In genomic region chr1:23691499-23692307, GRCh38 we compare ENCODE assay signal across 8 cellular contexts. TPM values are rescaled to one million over a fixed set of nuclear protein-coding genes. Genes with fewer than 3 reads are reported as not detected.
A peak's percentile ranks its signal among the peaks of the same experiment; 100 is the strongest.
DNase-seq lines count a peak whose midpoint lies in the region; ATAC-seq and TF ChIP-seq lines count a peak whose summit lies in the region.

TSS of gene RPL11 (plus strand) at chr1:23691806. CDS start at chr1:23691824, 18 bp downstream.

- no peaks in the 10 kb centered on the region for H3K27me3 Mint-ChIP-seq in activated CD4-positive, alpha-beta T cell treated with anti-CD3 and anti-CD28 coated beads, Interleukin-2, amount 10 ng/mL, durations not matched to agents 7 days and 5 days

- peak within 1 kb of the TSS; percentile 96 for H3K27ac Mint-ChIP-seq in activated CD4-positive, alpha-beta T cell treated with anti-CD3 and anti-CD28 coated beads, Interleukin-2, amount 10 ng/mL, durations not matched to agents 7 days and 5 days

- peak within 1 kb of the TSS; percentile 79 for H3K4me3 ChIP-seq in BJ (ENCODE audit: low read depth, low read length)

- no peaks in the 10 kb centered on the region; the same call in 1 of the 2 replicates for H3K27me3 ChIP-seq in BJ (ENCODE audit: control insufficient read depth, insufficient read depth, low read length)

- no peaks in the 10 kb centered on the region for H3K9me3 Mint-ChIP-seq in activated CD4-positive, alpha-beta T cell treated with anti-CD3 and anti-CD28 coated beads, Interleukin-2, amount 10 ng/mL, durations not matched to agents 7 days and 5 days

- POLR2A ChIA-PET in BJ (lab: Charles Lee) = interaction anchor here (0.5 kb wide), 1 partner anchor 66 kb away, joined by 4 read pairs; no protein-coding TSS in a partner anchor
- POLR2A ChIA-PET in activated CD4-positive, alpha-beta T cell treated with anti-CD3 and anti-CD28 coated beads, Interleukin-2, amount 10 ng/mL, durations not matched to agents 7 days and 5 days (lab: Charles Lee) = interaction anchor here (0.6 to 1.3 kb wide), 2 partner anchors 38 to 54 kb away, joined by 4 to 6 read pairs; no protein-coding TSS in a partner anchor

- peaks cover 47% of the 10 kb centered on the region for H3K36me3 Mint-ChIP-seq in activated CD4-positive, alpha-beta T cell treated with anti-CD3 and anti-CD28 coated beads, Interleukin-2, amount 10 ng/mL, durations not matched to agents 7 days and 5 days (ENCODE audit: low read depth)

- TF ChIP-seq CTCF in BJ (IDR thresholded peaks at IDR 0.05; ENCODE audit: insufficient read depth, low read depth, low read length) = peak; percentile 84

- peak; percentile 89 for ATAC-seq in HG03460 (IDR thresholded peaks at IDR 0.05; ENCODE audit: unreplicated experiment)

- H3K4me1 Mint-ChIP-seq in activated CD4-positive, alpha-beta T cell treated with anti-CD3 and anti-CD28 coated beads, Interleukin-2, amount 10 ng/mL, durations not matched to agents 7 days and 5 days = peaks cover 46% of the 10 kb centered on the region

- peaks cover 11% of the 10 kb centered on the region for H3K36me3 ChIP-seq in BJ (ENCODE audit: control insufficient read depth, insufficient read depth, low read length)

- H3K4me3 Mint-ChIP-seq in activated CD4-positive, alpha-beta T cell treated with anti-CD3 and anti-CD28 coated beads, Interleukin-2, amount 10 ng/mL, durations not matched to agents 7 days and 5 days = peak within 1 kb of the TSS; percentile 98

- DNase-seq in BJ (ENCODE audit: low read depth) = peak; percentile 79
- peak; percentile 95 for DNase-seq in GM19240 (ENCODE audit: insufficient read length, low spot score)
- DNase-seq in NCI-H526 (lab: John Stamatoyannopoulos, UW) = peak; percentile 92 to 97
- DNase-seq in activated CD4-positive, alpha-beta T cell treated with anti-CD3 and anti-CD28 coated beads, Interleukin-2, amount 10 ng/mL, durations not matched to agents 7 days and 5 days = peak; percentile 91
- DNase-seq in cortex of kidney (lab: John Stamatoyannopoulos, UW) = peak; percentile 27
- DNase-seq in left kidney (ENCODE audit: low read depth, low spot score) = peak; percentile 97
- peak; percentile 87 to 89 for DNase-seq in stimulated activated CD4-positive, alpha-beta T cell treated with anti-CD3 and anti-CD28 coated beads, Interleukin-2, amount 100 ng/mL, for 24 hours

- CTCF ChIA-PET in BJ (lab: Yijun Ruan, JAX) = interaction anchor here (0.6 to 2.3 kb wide), 14 partner anchors 9 to 1406 kb away, joined by 3 to 14 read pairs (median 4); partner anchors contain the start of gene ID3
- CTCF ChIA-PET in activated CD4-positive, alpha-beta T cell treated with anti-CD3 and anti-CD28 coated beads, Interleukin-2, amount 10 ng/mL, durations not matched to agents 7 days and 5 days (lab: Charles Lee) = interaction anchor here (0.5 to 2.8 kb wide), 22 partner anchors 8 to 1665 kb away, joined by 3 to 25 read pairs (median 3); partner anchors contain the start of gene ELOA

RNA-seq across cellular contexts. Expression of gene RPL11, which starts in this region (rescaled TPM):
- polyA plus RNA-seq in BJ (2011; rRNA removed) = 1,288 and 1,806 TPM in 2 replicates
- polyA minus RNA-seq in BJ (2011; rRNA and poly(A)+ RNA removed) = 319 and 368 TPM in 2 replicates
- total RNA-seq in activated CD4-positive, alpha-beta T cell treated with anti-CD3 and anti-CD28 coated beads, Interleukin-2, amount 10 ng/mL, durations not matched to agents 7 days and 5 days = 1,000 to 10,000 TPM; 1,078 to 1,188 TPM

Comparison
In these comparisons a context has a peak if more than half of its experiments do, and no peak if none do; other contexts are left out.
1. Peak in every context shown above with its lines: DNase-seq, ATAC-seq and H3K4me3 ChIP-seq.
2. DNase-seq: peak in every context shown above with its lines; median percentile 97 in left kidney; 95 in GM19240; 94 in NCI-H526; 91 in activated CD4-positive, alpha-beta T cell treated with anti-CD3 and anti-CD28 coated beads, Interleukin-2, amount 10 ng/mL, durations not matched to agents 7 days and 5 days; 88 in stimulated activated CD4-positive, alpha-beta T cell treated with anti-CD3 and anti-CD28 coated beads, Interleukin-2, amount 100 ng/mL, for 24 hours; 79 in BJ; 27 in cortex of kidney.